Comparison of ENCODE assay signal across 17 cellular contexts in the genomic region with DNA sequence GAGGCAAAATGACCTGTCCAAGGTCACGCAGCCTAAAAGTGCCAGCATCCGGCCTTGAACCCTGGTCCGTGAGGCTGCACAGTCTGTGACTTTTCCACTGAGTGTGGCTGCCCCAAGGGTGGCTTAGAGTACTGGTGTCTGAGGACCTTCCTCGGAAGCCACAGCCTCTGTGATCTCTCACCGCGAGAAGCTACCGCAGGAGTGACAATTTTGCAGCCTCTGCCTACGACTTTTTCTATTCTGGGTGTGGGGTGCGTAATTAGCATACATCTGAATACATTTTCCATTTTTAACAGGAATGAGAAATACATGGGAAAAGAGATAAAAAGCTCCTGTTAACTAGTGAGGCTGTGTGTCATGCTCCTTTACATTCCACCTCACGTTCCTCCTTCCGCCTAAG. TPM values are rescaled to one million over a fixed set of nuclear protein-coding genes. Genes with fewer than 3 reads are reported as not detected.
DNase-seq lines count a peak whose midpoint lies in the region; ATAC-seq and TF ChIP-seq lines count a peak whose summit lies in the region.
"Had no signal": no experiment of that assay in that cellular context is flagged by ENCODE, and none has a peak within 500 bp of the region (broad histone marks: within the 10 kb centered on the region; RNA-seq: fewer than 3 reads in every experiment).

No MANE protein-coding gene starts in this region.

- peaks cover 22% of the 10 kb centered on the region for H3K9me3 ChIP-seq in BLaER1
- no peaks in the 10 kb centered on the region for H3K9me3 ChIP-seq in right atrium auricular region
- H3K9me3 ChIP-seq in vagina = no peaks in the 10 kb centered on the region
- H3K9me3 ChIP-seq: esophagus muscularis mucosa, upper lobe of right lung had no signal

- H3K4me3 Mint-ChIP-seq in activated CD4-positive, alpha-beta memory T cell treated with anti-CD3 and anti-CD28 coated beads, Interleukin-2, amount 10 ng/mL, durations not matched to agents 7 days and 5 days = no peak overlapping the region
- H3K4me3 Mint-ChIP-seq: stimulated activated naive B cell treated with anti-CD40 and anti-IgM and Interleukin-4, amounts not matched to agents 10 μg/mL and 1 μg/mL and 100 μg/mL, for 72 hours had no signal

- POLR2A ChIA-PET in activated CD4-positive, alpha-beta memory T cell treated with anti-CD3 and anti-CD28 coated beads, Interleukin-2, amount 10 ng/mL, durations not matched to agents 7 days and 5 days (lab: Charles Lee) = interaction anchor here (0.8 to 1.7 kb wide), 2 partner anchors 8 to 44 kb away, joined by 3 to 5 read pairs; no protein-coding TSS in a partner anchor

- H3K36me3 Mint-ChIP-seq in activated CD4-positive, alpha-beta memory T cell treated with anti-CD3 and anti-CD28 coated beads, Interleukin-2, amount 10 ng/mL, durations not matched to agents 7 days and 5 days (ENCODE audit: low read depth) = no peaks in the 10 kb centered on the region

- CTCF ChIA-PET in activated CD4-positive, alpha-beta memory T cell treated with anti-CD3 and anti-CD28 coated beads, Interleukin-2, amount 10 ng/mL, durations not matched to agents 7 days and 5 days (lab: Charles Lee) = no interaction called here

- no peaks in the 10 kb centered on the region for H4K20me1 ChIP-seq in BLaER1

- ATAC-seq in GM18511 (IDR thresholded peaks at IDR 0.05; ENCODE audit: unreplicated experiment) = no peak
- ATAC-seq: left lobe of liver; Right ventricle myocardium inferior; stimulated activated naive B cell treated with anti-CD40 and anti-IgM and Interleukin-4, amounts not matched to agents 10 μg/mL and 1 μg/mL and 100 μg/mL, for 72 hours; upper lobe of right lung had no signal

- peaks cover 12% of the 10 kb centered on the region for H3K4me1 ChIP-seq in BLaER1
- H3K4me1 ChIP-seq in right atrium auricular region = no peaks in the 10 kb centered on the region
- no peaks in the 10 kb centered on the region for H3K4me1 ChIP-seq in vagina
- H3K4me1 ChIP-seq: esophagus muscularis mucosa, upper lobe of right lung had no signal

- peaks cover 26% of the 10 kb centered on the region for H3K27me3 Mint-ChIP-seq in activated CD4-positive, alpha-beta memory T cell treated with anti-CD3 and anti-CD28 coated beads, Interleukin-2, amount 10 ng/mL, durations not matched to agents 7 days and 5 days

- H3K27ac ChIP-seq in BLaER1 (no peak overlapping the region), dorsolateral prefrontal cortex (peak overlapping the region in 53 of 59 donors; percentile 17 to 92 (median 75)), right atrium auricular region (no peak overlapping the region), vagina (no peak overlapping the region)
- H3K27ac ChIP-seq: esophagus muscularis mucosa, GM23248, upper lobe of right lung had no signal

- TF ChIP-seq POLR2A in vagina (IDR thresholded peaks at IDR 0.05) = no peak

- H3K9ac ChIP-seq in BLaER1 = no peak overlapping the region
- H3K9ac ChIP-seq: GM23248 had no signal

- H3K27ac Mint-ChIP-seq in activated CD4-positive, alpha-beta memory T cell treated with anti-CD3 and anti-CD28 coated beads, Interleukin-2, amount 10 ng/mL, durations not matched to agents 7 days and 5 days = no peak overlapping the region
- H3K27ac Mint-ChIP-seq: stimulated activated naive B cell treated with anti-CD40 and anti-IgM and Interleukin-4, amounts not matched to agents 10 μg/mL and 1 μg/mL and 100 μg/mL, for 72 hours had no signal

- no peaks in the 10 kb centered on the region for H3K36me3 ChIP-seq in BLaER1
- H3K36me3 ChIP-seq in right atrium auricular region = no peaks in the 10 kb centered on the region
- H3K36me3 ChIP-seq in vagina = no peaks in the 10 kb centered on the region
- H3K36me3 ChIP-seq: esophagus muscularis mucosa, upper lobe of right lung had no signal

- H3K4me2 ChIP-seq in BLaER1 = peak overlapping the region; percentile 52

- DNase-seq in activated CD4-positive, alpha-beta memory T cell treated with anti-CD3 and anti-CD28 coated beads, Interleukin-2, amount 10 ng/mL, durations not matched to agents 7 days and 5 days = peak; percentile 17
- DNase-seq in dorsolateral prefrontal cortex (peak in 3 of 10 donors; percentile 36 to 43 (median 43)), right atrium auricular region (ENCODE audit: low spot score) (no peak), vagina (ENCODE audit: extremely low spot score in 2 of 2) (no peak)
- DNase-seq in stimulated activated CD4-positive, alpha-beta T cell treated with anti-CD3 and anti-CD28 coated beads, TNF-alpha, amount 100 ng/mL, for 24 hours (ENCODE audit: low read depth in 3 of 3) = peak; percentile 3 to 51 (median 5)
- DNase-seq: GM23248; midbrain; NCI-H1092 treated with DMSO at 0.1 percent for 48 hours; NCI-H526; stimulated activated naive B cell treated with anti-CD40 and anti-IgM and Interleukin-4, amounts not matched to agents 10 μg/mL and 1 μg/mL and 100 μg/mL, for 72 hours; upper lobe of right lung had no signal

- intact Hi-C loops in dorsolateral prefrontal cortex (cut with DNase I) (no loop called here), vagina (cut with DNase I) (no loop called here)

- H3K4me3 ChIP-seq in BLaER1 = no peak overlapping the region
- H3K4me3 ChIP-seq in dorsolateral prefrontal cortex = no peak overlapping the region
- no peak overlapping the region for H3K4me3 ChIP-seq in right atrium auricular region
- H3K4me3 ChIP-seq in vagina = no peak overlapping the region
- H3K4me3 ChIP-seq: esophagus muscularis mucosa, GM23248, upper lobe of right lung had no signal

- H3K27me3 ChIP-seq in BLaER1 (no peaks in the 10 kb centered on the region), dorsolateral prefrontal cortex (peaks cover 0 to 4% (median 0%) of the 10 kb centered on the region in 45 donors), right atrium auricular region (no peaks in the 10 kb centered on the region), vagina (no peaks in the 10 kb centered on the region)

- peaks cover 8% of the 10 kb centered on the region for H3K4me1 Mint-ChIP-seq in activated CD4-positive, alpha-beta memory T cell treated with anti-CD3 and anti-CD28 coated beads, Interleukin-2, amount 10 ng/mL, durations not matched to agents 7 days and 5 days
- H3K4me1 Mint-ChIP-seq: stimulated activated naive B cell treated with anti-CD40 and anti-IgM and Interleukin-4, amounts not matched to agents 10 μg/mL and 1 μg/mL and 100 μg/mL, for 72 hours had no signal

- TF ChIP-seq CTCF in dorsolateral prefrontal cortex (IDR thresholded peaks at IDR 0.05 in 54 of 56, conservative IDR thresholded peaks at IDR 0.05 in 2 of 56; ENCODE audit: low read depth in 1 of 56, partially characterized antibody in 56 of 56) = no peak
- no peak for TF ChIP-seq CTCF in right atrium auricular region (IDR thresholded peaks at IDR 0.05)
- TF ChIP-seq CTCF in vagina (IDR thresholded peaks at IDR 0.05) = no peak

- H3K9me3 Mint-ChIP-seq in activated CD4-positive, alpha-beta memory T cell treated with anti-CD3 and anti-CD28 coated beads, Interleukin-2, amount 10 ng/mL, durations not matched to agents 7 days and 5 days = peaks cover 3% of the 10 kb centered on the region

RNA-seq across cellular contexts. Expression of gene HRH2, which starts 48.4 kb away (rescaled TPM):
- total RNA-seq in activated CD4-positive, alpha-beta memory T cell treated with anti-CD3 and anti-CD28 coated beads, Interleukin-2, amount 10 ng/mL, durations not matched to agents 7 days and 5 days = 10 to 100 TPM; 13.4 to 13.7 TPM
- 10 to 100 TPM in 119 of 120 experiments, 1 to 10 TPM in 1; 8.7 to 45.7 (median 25.9) TPM for total RNA-seq in dorsolateral prefrontal cortex
- 10 to 100 TPM in 1 of 2 donors, 1 to 10 TPM in 1; 8.0 to 18.9 TPM for total RNA-seq in right atrium auricular region
- 0.98 TPM for total RNA-seq in vagina
- total RNA-seq: GM23248, LHCN-M2 had no signal

Comparison
In these comparisons a context has a peak if more than half of its experiments do, and no peak if none do; other contexts are left out.
1. H3K27ac ChIP-seq: peak in dorsolateral prefrontal cortex (53 of 59); none in BLaER1 (single experiment), right atrium auricular region (0 of 2) and vagina (single experiment).
2. DNase-seq: peak in activated CD4-positive, alpha-beta memory T cell treated with anti-CD3 and anti-CD28 coated beads, Interleukin-2, amount 10 ng/mL, durations not matched to agents 7 days and 5 days (single experiment) and stimulated activated CD4-positive, alpha-beta T cell treated with anti-CD3 and anti-CD28 coated beads, TNF-alpha, amount 100 ng/mL, for 24 hours (3 of 3); none in right atrium auricular region (single experiment) and vagina (0 of 2).